ENCODE assay signal across 30 cellular contexts in genomic region chr15:69703495-69704187, GRCh38.
DNase-seq lines count a peak whose midpoint lies in the region; ATAC-seq, FAIRE-seq and TF ChIP-seq lines count a peak whose summit lies in the region.
"Had no signal": no experiment of that assay in that cellular context is flagged by ENCODE, and none has a peak within 500 bp of the region (broad histone marks: within the 10 kb centered on the region; RNA-seq: fewer than 3 reads in every experiment).

No MANE protein-coding gene starts in this region.

- intact Hi-C loops in endothelial cell of umbilical vein (cut with micrococcal nuclease), result no loop called here

- H3K4me2 ChIP-seq in endothelial cell of umbilical vein (ENCODE audit: insufficient read depth, low read length) (no peak overlapping the region), osteoblast (ENCODE audit: insufficient read depth, low read length) (no peak overlapping the region)
- H3K4me2 ChIP-seq: KMS-11 had no signal

- no TSS peak for BruUV-seq in endothelial cell of umbilical vein (replicated peaks; lab: Mats Ljungman, UMichigan)

- H3K4me3 Mint-ChIP-seq in activated CD4-positive, alpha-beta memory T cell treated with anti-CD3 and anti-CD28 coated beads, Interleukin-2, amount 10 ng/mL, durations not matched to agents 7 days and 5 days, result no peak overlapping the region
- H3K4me3 Mint-ChIP-seq: CD4-positive, alpha-beta T cell; naive B cell; stimulated activated memory B cell treated with anti-CD40 and anti-IgM and Interleukin-4, amounts not matched to agents 10 μg/mL and 1 μg/mL and 100 μg/mL, for 72 hours; T-cell had no signal

- no peaks in the 10 kb centered on the region for H4K20me1 ChIP-seq in endothelial cell of umbilical vein (replicated peaks; ENCODE audit: control insufficient read depth, extremely low read depth, insufficient read depth, low read length)
- H4K20me1 ChIP-seq in osteoblast (ENCODE audit: insufficient read depth, low read length), result no peaks in the 10 kb centered on the region

- H2AFZ ChIP-seq in endothelial cell of umbilical vein (ENCODE audit: low read depth, low read length) (no peak overlapping the region), osteoblast (ENCODE audit: low read length) (no peak overlapping the region)

- H3K4me1 ChIP-seq in endothelial cell of umbilical vein (ENCODE audit: control insufficient read depth, extremely low read depth, insufficient read depth, low read length) (no peaks in the 10 kb centered on the region), osteoblast (ENCODE audit: insufficient read depth, low read length) (peaks cover 6% of the 10 kb centered on the region)
- H3K4me1 ChIP-seq: upper lobe of left lung had no signal

- no peaks in the 10 kb centered on the region for H3K9me1 ChIP-seq in endothelial cell of umbilical vein (replicated peaks; ENCODE audit: control insufficient read depth, extremely low read depth, insufficient read depth, low read length)

- no peak overlapping the region for H3K4me3 ChIP-seq in endothelial cell of umbilical vein (replicated peaks in 1 of 3; ENCODE audit: insufficient read depth in 1 of 3, low read depth in 1 of 3, low read length in 3 of 3)
- no peak overlapping the region for H3K4me3 ChIP-seq in osteoblast (ENCODE audit: insufficient read depth, low read length)
- H3K4me3 ChIP-seq: GM12878, heart left ventricle, upper lobe of left lung had no signal

- no peak for TF ChIP-seq CTCF in endothelial cell of umbilical vein (IDR thresholded peaks at IDR 0.05; ENCODE audit: extremely low read depth in 1 of 2, insufficient read depth in 1 of 2, low read depth in 1 of 2, low read length in 2 of 2)
- TF ChIP-seq CTCF in omental fat pad (IDR thresholded peaks at IDR 0.05), result no peak
- TF ChIP-seq CTCF in osteoblast (IDR thresholded peaks at IDR 0.05; ENCODE audit: extremely low read depth, low read depth, low read length), result no peak

- POLR2A ChIA-PET in endothelial cell of umbilical vein (lab: Charles Lee), result no interaction called here
- POLR2A ChIA-PET in activated CD4-positive, alpha-beta memory T cell treated with anti-CD3 and anti-CD28 coated beads, Interleukin-2, amount 10 ng/mL, durations not matched to agents 7 days and 5 days (lab: Charles Lee), result no interaction called here

- DNase-seq in NCI-H2196 (lab: John Stamatoyannopoulos, UW; ENCODE audit: unreplicated experiment), result peak; percentile 3
- DNase-seq in NCI-H2196 treated with DMSO at 0.1 percent for 48 hours (lab: John Stamatoyannopoulos, UW; ENCODE audit: unreplicated experiment), result no peak
- peak; percentile 56 for DNase-seq in endothelial cell of umbilical vein (ENCODE audit: low read depth, low spot score)
- DNase-seq in omental fat pad (ENCODE audit: low spot score), result no peak
- no peak for DNase-seq in NCI-H1105 treated with DMSO at 0.1 percent for 48 hours (lab: John Stamatoyannopoulos, UW)
- no peak for DNase-seq in osteoblast (ENCODE audit: insufficient read length, low spot score, missing footprints)
- no peak for DNase-seq in activated CD4-positive, alpha-beta memory T cell treated with anti-CD3 and anti-CD28 coated beads, Interleukin-2, amount 10 ng/mL, durations not matched to agents 7 days and 5 days
- DNase-seq: activated CD4-positive, alpha-beta T cell treated with anti-CD3 and anti-CD28 coated beads for 48 hours; CD4-positive, alpha-beta T cell; central memory CD4-positive, alpha-beta T cell; foreskin melanocyte; heart left ventricle; kidney; naive B cell; NCI-H1436 treated with DMSO at 0.1 percent for 48 hours; NCI-H2081 treated with DMSO at 0.1 percent for 48 hours; NCI-H82; stimulated activated CD4-positive, alpha-beta T cell treated with anti-CD3 and anti-CD28 coated beads, Interleukin-15, amount 100 ng/mL, for 24 hours; T-cell; upper lobe of left lung; WERI-Rb-1 had no signal

- CTCF ChIA-PET in endothelial cell of umbilical vein (lab: Charles Lee), result no interaction called here
- CTCF ChIA-PET in activated CD4-positive, alpha-beta memory T cell treated with anti-CD3 and anti-CD28 coated beads, Interleukin-2, amount 10 ng/mL, durations not matched to agents 7 days and 5 days (lab: Charles Lee), result no interaction called here

- no peaks in the 10 kb centered on the region for H3K79me2 ChIP-seq in endothelial cell of umbilical vein (ENCODE audit: control insufficient read depth, insufficient read depth, low read length)
- no peaks in the 10 kb centered on the region for H3K79me2 ChIP-seq in osteoblast (ENCODE audit: insufficient read depth, low read length)

- H3K27ac ChIP-seq in endothelial cell of umbilical vein (ENCODE audit: insufficient read depth, low read depth, low read length) (no peak overlapping the region), osteoblast (ENCODE audit: low read depth, low read length) (no peak overlapping the region)
- H3K27ac ChIP-seq: heart left ventricle, KMS-11, neutrophil, upper lobe of left lung, WERI-Rb-1 had no signal

- H3K9ac ChIP-seq in endothelial cell of umbilical vein (replicated peaks; ENCODE audit: extremely low read depth, insufficient read depth, low read length), result no peak overlapping the region
- H3K9ac ChIP-seq: KMS-11 had no signal

- H3K36me3 ChIP-seq in endothelial cell of umbilical vein (ENCODE audit: control insufficient read depth in 2 of 2, extremely low read depth in 1 of 2, insufficient read depth in 2 of 2, low read length in 2 of 2) (no peaks in the 10 kb centered on the region), osteoblast (ENCODE audit: insufficient read depth, low read length) (no peaks in the 10 kb centered on the region)
- H3K36me3 ChIP-seq: heart left ventricle, neutrophil, upper lobe of left lung, WERI-Rb-1 had no signal

- no peak for FAIRE-seq in endothelial cell of umbilical vein (lab: Jason Lieb, UNC)
- FAIRE-seq: A204.1, GM12878, H54, kidney had no signal

- H3K4me1 Mint-ChIP-seq in activated CD4-positive, alpha-beta memory T cell treated with anti-CD3 and anti-CD28 coated beads, Interleukin-2, amount 10 ng/mL, durations not matched to agents 7 days and 5 days, result no peaks in the 10 kb centered on the region
- H3K4me1 Mint-ChIP-seq: stimulated activated memory B cell treated with anti-CD40 and anti-IgM and Interleukin-4, amounts not matched to agents 10 μg/mL and 1 μg/mL and 100 μg/mL, for 72 hours had no signal

- dilution Hi-C loops in endothelial cell of umbilical vein (cut with MboI; ENCODE audit: extremely low pct_ligation_motif_present, low sequenced_read_pairs), result no loop called here

- H3K27me3 ChIP-seq in endothelial cell of umbilical vein (ENCODE audit: control insufficient read depth in 2 of 2, insufficient read depth in 2 of 2, low read length in 2 of 2) (peaks cover 0 to 2% of the 10 kb centered on the region in 2 experiments), osteoblast (ENCODE audit: insufficient read depth, low read length) (peaks cover 10% of the 10 kb centered on the region)
- H3K27me3 ChIP-seq: heart left ventricle, neutrophil, upper lobe of left lung had no signal

- ATAC-seq in omental fat pad (ENCODE audit: low FRiP score), result peak; percentile 55
- no peak for ATAC-seq in HG03354 (IDR thresholded peaks at IDR 0.05; ENCODE audit: poor library complexity, severe bottlenecking, unreplicated experiment)
- ATAC-seq: activated naive CD4-positive, alpha-beta T cell treated with anti-CD3 and anti-CD28 coated beads, Interleukin-2, amount 50 U/mL, for 72 hours; GM12878; heart left ventricle; stimulated activated memory B cell treated with anti-CD40 and anti-IgM and Interleukin-4, amounts not matched to agents 10 μg/mL and 1 μg/mL and 100 μg/mL, for 72 hours; T-cell had no signal

- peaks cover 18% of the 10 kb centered on the region for H3K36me3 Mint-ChIP-seq in activated CD4-positive, alpha-beta memory T cell treated with anti-CD3 and anti-CD28 coated beads, Interleukin-2, amount 10 ng/mL, durations not matched to agents 7 days and 5 days (ENCODE audit: low read depth)

- H3K27ac Mint-ChIP-seq in activated CD4-positive, alpha-beta memory T cell treated with anti-CD3 and anti-CD28 coated beads, Interleukin-2, amount 10 ng/mL, durations not matched to agents 7 days and 5 days, result no peak overlapping the region
- H3K27ac Mint-ChIP-seq: activated naive CD4-positive, alpha-beta T cell treated with anti-CD3 and anti-CD28 coated beads, Interleukin-2, amount 50 U/mL, for 72 hours; CD4-positive, alpha-beta T cell; naive B cell; progenitor cell of endocrine pancreas; stimulated activated memory B cell treated with anti-CD40 and anti-IgM and Interleukin-4, amounts not matched to agents 10 μg/mL and 1 μg/mL and 100 μg/mL, for 72 hours; T-cell had no signal

- no peak for TF ChIP-seq POLR2A in endothelial cell of umbilical vein (IDR thresholded peaks at IDR 0.05; ENCODE audit: low read depth, low read length)

- H3K9me3 Mint-ChIP-seq in activated CD4-positive, alpha-beta memory T cell treated with anti-CD3 and anti-CD28 coated beads, Interleukin-2, amount 10 ng/mL, durations not matched to agents 7 days and 5 days, result peaks cover 30% of the 10 kb centered on the region

- peaks cover 30% of the 10 kb centered on the region for H3K27me3 Mint-ChIP-seq in activated CD4-positive, alpha-beta memory T cell treated with anti-CD3 and anti-CD28 coated beads, Interleukin-2, amount 10 ng/mL, durations not matched to agents 7 days and 5 days
- H3K27me3 Mint-ChIP-seq: CD4-positive, alpha-beta T cell; stimulated activated memory B cell treated with anti-CD40 and anti-IgM and Interleukin-4, amounts not matched to agents 10 μg/mL and 1 μg/mL and 100 μg/mL, for 72 hours; T-cell had no signal

- H3K9me3 ChIP-seq in endothelial cell of umbilical vein (replicated peaks; ENCODE audit: control insufficient read depth, insufficient read depth, low read length) (no peaks in the 10 kb centered on the region), osteoblast (ENCODE audit: low read depth, low read length) (no peaks in the 10 kb centered on the region)
- H3K9me3 ChIP-seq: neutrophil had no signal

TF ChIP-seq in endothelial cell of umbilical vein, 7 proteins besides CTCF, POLR2A, EP300 and RAD21:
- TF ChIP-seq GATA2 (IDR thresholded peaks at IDR 0.05; ENCODE audit: insufficient read depth, insufficient read length, low read depth, low read length) (no peak), POLR2AphosphoS5 (IDR thresholded peaks at IDR 0.05; ENCODE audit: insufficient read depth, low read depth, low read length) (no peak), MYC (IDR thresholded peaks at IDR 0.05; ENCODE audit: low read depth, low read length) (no peak)

Comparison
In these comparisons a context has a peak if more than half of its experiments do, and no peak if none do; other contexts are left out.
1. DNase-seq: peak in NCI-H2196 (single experiment) and endothelial cell of umbilical vein (single experiment); none in NCI-H2196 treated with DMSO at 0.1 percent for 48 hours (single experiment), omental fat pad (single experiment), NCI-H1105 treated with DMSO at 0.1 percent for 48 hours (single experiment), osteoblast (single experiment) and activated CD4-positive, alpha-beta memory T cell treated with anti-CD3 and anti-CD28 coated beads, Interleukin-2, amount 10 ng/mL, durations not matched to agents 7 days and 5 days (single experiment).